In genomic region chr5:122083535-122083934, GRCh38 we compare ENCODE assay signal across 28 cellular contexts. TPM values are rescaled to one million over a fixed set of nuclear protein-coding genes. Genes with fewer than 3 reads are reported as not detected.
"Had no signal": no experiment of that assay in that cellular context is flagged by ENCODE, and none has a peak within 500 bp of the region (broad histone marks: within the 10 kb centered on the region; RNA-seq: fewer than 3 reads in every experiment).

No MANE protein-coding gene starts in this region.

- H3K4me1 ChIP-seq: parathyroid adenoma had no signal

- H3K27me3 ChIP-seq: adrenal gland, dorsolateral prefrontal cortex, hepatocyte had no signal

- ATAC-seq: activated CD4-positive, alpha-beta T cell treated with anti-CD3 and anti-CD28 coated beads for 36 hours; activated T-helper 17 cell treated with anti-CD3 and anti-CD28 coated beads, Interleukin-2, amount 50 U/mL, for 72 hours; effector memory CD8-positive, alpha-beta T cell; esophagus mucosa; left lobe of liver; lower lobe of right lung; mucosa of descending colon; right cardiac atrium had no signal

- H2AFZ ChIP-seq: hepatocyte, parathyroid adenoma had no signal

- H3K79me2 ChIP-seq: hepatocyte, parathyroid adenoma had no signal

- H3K4me2 ChIP-seq: hepatocyte had no signal

- H3K27ac ChIP-seq: adrenal gland, dorsolateral prefrontal cortex, hepatocyte, lower lobe of right lung, parathyroid adenoma, transverse colon had no signal

- H3K9me3 ChIP-seq: adrenal gland, lower lobe of right lung, mucosa of descending colon, transverse colon had no signal

- DNase-seq: activated B cell treated with CpG ODN at 0.5 μM for 24 hours; activated CD4-positive, alpha-beta T cell treated with anti-CD3 and anti-CD28 coated beads for 36 hours; activated CD4-positive, alpha-beta T cell treated with anti-CD3 and anti-CD28 coated beads, Interleukin-2, amount 50 U/mL, for 4 hours; activated CD8-positive, alpha-beta memory T cell treated with anti-CD3 and anti-CD28 coated beads for 24 hours; activated CD8-positive, alpha-beta memory T cell treated with anti-CD3 and anti-CD28 coated beads, Interleukin-2, amount 50 U/mL, for 4 hours; activated naive CD4-positive, alpha-beta T cell; activated T-cell treated with anti-CD3 and anti-CD28 coated beads, Interleukin-2, amount 50 U/mL, for 24 hours; adrenal gland; central memory CD4-positive, alpha-beta T cell; dorsolateral prefrontal cortex; effector memory CD8-positive, alpha-beta T cell; glutamatergic neuron; immature natural killer cell; lower lobe of right lung; mesendoderm; mucosa of descending colon; nephron progenitor cell; right cardiac atrium; stimulated activated CD4-positive, alpha-beta T cell treated with anti-CD3 and anti-CD28 coated beads, Interleukin-12 subunit alpha, Interleukin-12 subunit beta, amount 100 ng/mL, for 4 hours; stimulated activated CD4-positive, alpha-beta T cell treated with anti-CD3 and anti-CD28 coated beads, Interleukin-4, amount 100 ng/mL, for 4 hours; substantia nigra; transverse colon had no signal

- H3K4me3 ChIP-seq: adrenal gland, dorsolateral prefrontal cortex, hepatocyte, lower lobe of right lung, mucosa of descending colon, transverse colon had no signal

- H3K36me3 ChIP-seq: adrenal gland, lower lobe of right lung, transverse colon had no signal

- H3K9ac ChIP-seq: parathyroid adenoma had no signal

RNA-seq across cellular contexts. Expression of gene LOX, which starts 5.5 kb away (rescaled TPM):
- total RNA-seq: activated B cell treated with CpG ODN at 0.5 μM for 24 hours; activated T-helper 17 cell treated with anti-CD3 and anti-CD28 coated beads, Interleukin-2, amount 50 U/mL, for 72 hours had no signal

RNA-seq across cellular contexts. Expression of gene ZNF474, which starts 45.8 kb away (rescaled TPM):
- total RNA-seq: activated B cell treated with CpG ODN at 0.5 μM for 24 hours; activated CD4-positive, alpha-beta T cell treated with anti-CD3 and anti-CD28 coated beads for 36 hours; activated T-helper 17 cell treated with anti-CD3 and anti-CD28 coated beads, Interleukin-2, amount 50 U/mL, for 72 hours; endothelial cell of umbilical vein; esophagus mucosa; transverse colon had no signal
